In the genomic region with DNA sequence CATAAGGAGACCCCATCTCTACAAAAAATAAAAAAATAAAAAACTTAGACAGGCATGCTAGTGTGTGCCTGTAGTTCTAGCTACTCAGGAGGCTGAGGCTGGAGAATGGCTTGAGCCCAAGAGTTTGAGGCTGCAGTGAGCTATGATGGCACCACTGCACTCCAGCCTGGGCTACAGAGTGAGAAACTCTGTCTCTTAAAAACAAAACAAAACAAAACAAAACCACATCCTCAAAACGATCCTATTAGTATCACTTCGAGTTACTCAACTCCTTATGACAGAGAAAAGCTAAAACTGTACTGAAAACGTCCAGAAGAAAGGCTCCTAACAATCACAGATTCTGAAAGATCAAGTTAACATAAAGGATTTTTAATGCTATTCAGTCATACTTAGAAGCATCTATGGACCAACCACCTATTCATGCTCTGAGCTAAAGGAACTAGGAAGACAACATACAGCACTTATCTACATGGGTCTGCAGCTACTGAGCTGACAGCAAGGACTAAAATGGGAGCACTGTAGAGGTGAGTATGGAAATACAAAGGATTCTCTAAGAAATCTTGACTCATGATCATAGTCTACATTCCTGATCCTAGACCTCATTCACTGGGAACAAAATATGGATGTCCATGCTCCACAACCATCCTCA, we compare ENCODE assay signal across 8 cellular contexts.
DNase-seq lines count a peak whose midpoint lies in the region; ATAC-seq and TF ChIP-seq lines count a peak whose summit lies in the region.

No MANE protein-coding gene starts in this region.

- DNase-seq in fibroblast of peridontal ligament (ENCODE audit: extremely low read depth) (peak; percentile 43), ovary (no peak), Peyer's patch (no peak), kidney glomerular epithelial cell (lab: John Stamatoyannopoulos, UW) (no peak), iPS-NIHi11 (ENCODE audit: low spot score) (no peak)

- H3K27ac ChIP-seq in ovary (no peak overlapping the region), Peyer's patch (peak overlapping the region in 2 of 4 donors; percentile 6 to 55)

- intact Hi-C loops in ovary (cut with DNase I) = no loop called here

- TF ChIP-seq EP300 in ovary (IDR thresholded peaks at IDR 0.05) = no peak

- H3K4me3 ChIP-seq in ovary (no peak overlapping the region), Peyer's patch (no peak overlapping the region)

- H3K27me3 ChIP-seq in ovary = no peaks in the 10 kb centered on the region
- no peaks in the 10 kb centered on the region for H3K27me3 ChIP-seq in Peyer's patch

- 59 to 72% (median 61%) methylated on average over 3 of the region's 3 CpGs for WGBS in ovary, 3 donors

- TF ChIP-seq CTCF in ovary (IDR thresholded peaks at IDR 0.05) = no peak
- TF ChIP-seq CTCF in Peyer's patch (IDR thresholded peaks at IDR 0.05) = no peak

- ATAC-seq in GM18511 (IDR thresholded peaks at IDR 0.05; ENCODE audit: unreplicated experiment) (peak; percentile 94), GM21526 (IDR thresholded peaks at IDR 0.05; ENCODE audit: low FRiP score, unreplicated experiment) (peak; percentile 95), HG03460 (IDR thresholded peaks at IDR 0.05; ENCODE audit: unreplicated experiment) (peak; percentile 92)

- no peaks in the 10 kb centered on the region for H3K36me3 ChIP-seq in ovary
- no peaks in the 10 kb centered on the region for H3K36me3 ChIP-seq in Peyer's patch

- H3K9me3 ChIP-seq in ovary = no peaks in the 10 kb centered on the region
- H3K9me3 ChIP-seq in Peyer's patch = no peaks in the 10 kb centered on the region

- TF ChIP-seq POLR2A in ovary (IDR thresholded peaks at IDR 0.05) = no peak
- TF ChIP-seq POLR2A in Peyer's patch (IDR thresholded peaks at IDR 0.05) = no peak

- H3K4me1 ChIP-seq in ovary (ENCODE audit: insufficient read depth) (no peaks in the 10 kb centered on the region), Peyer's patch (no peaks in the 10 kb centered on the region)
